ENCODE assay signal across 10 cellular contexts in genomic region chr14:51369814-51370213, GRCh38.
A peak's percentile ranks its signal among the peaks of the same experiment; 100 is the strongest.
DNase-seq lines count a peak whose midpoint lies in the region; ATAC-seq, FAIRE-seq and TF ChIP-seq lines count a peak whose summit lies in the region.
"Had no signal": no experiment of that assay in that cellular context is flagged by ENCODE, and none has a peak within 500 bp of the region (broad histone marks: within the 10 kb centered on the region; RNA-seq: fewer than 3 reads in every experiment).

No MANE protein-coding gene starts in this region.

- H3K9me3 Mint-ChIP-seq in activated CD4-positive, alpha-beta T cell treated with anti-CD3 and anti-CD28 coated beads for 36 hours (ENCODE audit: low read depth): no peaks in the 10 kb centered on the region

- no peaks in the 10 kb centered on the region for H3F3A ChIP-seq in OCI-LY1 (ENCODE audit: insufficient read depth, low read length)

- BruUV-seq in endothelial cell of umbilical vein (replicated peaks; lab: Mats Ljungman, UMichigan): no TSS peak

- H3K27ac ChIP-seq in OCI-LY1 (ENCODE audit: low read depth, low read length, poor library complexity, severe bottlenecking): no peak overlapping the region
- no peak overlapping the region for H3K27ac ChIP-seq in endothelial cell of umbilical vein (ENCODE audit: insufficient read depth, low read depth, low read length)

- no peaks in the 10 kb centered on the region for H3K4me1 Mint-ChIP-seq in activated CD4-positive, alpha-beta T cell treated with anti-CD3 and anti-CD28 coated beads for 36 hours

- no peaks in the 10 kb centered on the region for H3K36me3 ChIP-seq in OCI-LY1 (ENCODE audit: insufficient read depth, low read length)
- H3K36me3 ChIP-seq in endothelial cell of umbilical vein (ENCODE audit: control insufficient read depth in 2 of 2, extremely low read depth in 1 of 2, insufficient read depth in 2 of 2, low read length in 2 of 2): no peaks in the 10 kb centered on the region

- no peaks in the 10 kb centered on the region for H3K9me1 ChIP-seq in endothelial cell of umbilical vein (replicated peaks; ENCODE audit: control insufficient read depth, extremely low read depth, insufficient read depth, low read length)

- H3K9me2 ChIP-seq in OCI-LY1 (ENCODE audit: low read depth, low read length): no peaks in the 10 kb centered on the region

- POLR2A ChIA-PET in activated CD4-positive, alpha-beta T cell treated with anti-CD3 and anti-CD28 coated beads for 36 hours (lab: Charles Lee): no interaction called here
- POLR2A ChIA-PET in endothelial cell of umbilical vein (lab: Charles Lee): no interaction called here

- H3K4me1 ChIP-seq in OCI-LY1 (ENCODE audit: insufficient read depth, low read length, severe bottlenecking) (no peaks in the 10 kb centered on the region), endothelial cell of umbilical vein (ENCODE audit: control insufficient read depth, extremely low read depth, insufficient read depth, low read length) (peaks cover 2% of the 10 kb centered on the region)

- H3K4me2 ChIP-seq in OCI-LY1 (ENCODE audit: low read length) (no peak overlapping the region), endothelial cell of umbilical vein (ENCODE audit: insufficient read depth, low read length) (no peak overlapping the region)

- H3K9ac ChIP-seq in OCI-LY1 (ENCODE audit: low read length) (no peak overlapping the region), endothelial cell of umbilical vein (replicated peaks; ENCODE audit: extremely low read depth, insufficient read depth, low read length) (no peak overlapping the region)

- H3K27me3 ChIP-seq in OCI-LY1 (ENCODE audit: insufficient read depth, low read length): no peaks in the 10 kb centered on the region
- H3K27me3 ChIP-seq in endothelial cell of umbilical vein (ENCODE audit: control insufficient read depth in 2 of 2, insufficient read depth in 2 of 2, low read length in 2 of 2): no peaks in the 10 kb centered on the region

- H3K4me3 Mint-ChIP-seq in activated CD4-positive, alpha-beta T cell treated with anti-CD3 and anti-CD28 coated beads for 36 hours: no peak overlapping the region

- H2AFZ ChIP-seq in OCI-LY1 (ENCODE audit: low read length) (no peak overlapping the region), endothelial cell of umbilical vein (ENCODE audit: low read depth, low read length) (no peak overlapping the region)

- CTCF ChIA-PET in activated CD4-positive, alpha-beta T cell treated with anti-CD3 and anti-CD28 coated beads for 36 hours (lab: Charles Lee): interaction anchor here (0.8 to 1.6 kb wide), 2 partner anchors 396 to 410 kb away, joined by 3 to 4 read pairs; no protein-coding TSS in a partner anchor
- CTCF ChIA-PET in endothelial cell of umbilical vein (lab: Charles Lee): interaction anchor here (1.0 to 2.2 kb wide), 7 partner anchors 10 to 406 kb away, joined by 3 to 11 read pairs (median 5); partner anchors contain the start of gene FRMD6

- H3K36me3 Mint-ChIP-seq in activated CD4-positive, alpha-beta T cell treated with anti-CD3 and anti-CD28 coated beads for 36 hours (ENCODE audit: low read depth): no peaks in the 10 kb centered on the region

- no peak for ATAC-seq in activated CD4-positive, alpha-beta T cell treated with anti-CD3 and anti-CD28 coated beads for 36 hours
- ATAC-seq in HG03139 (IDR thresholded peaks at IDR 0.05; ENCODE audit: unreplicated experiment) (no peak), HG02759 (IDR thresholded peaks at IDR 0.05; ENCODE audit: unreplicated experiment) (no peak)

- no peak overlapping the region for H3K27ac Mint-ChIP-seq in activated CD4-positive, alpha-beta T cell treated with anti-CD3 and anti-CD28 coated beads for 36 hours

- H3K79me2 ChIP-seq in OCI-LY1 (ENCODE audit: insufficient read depth, low read length) (no peaks in the 10 kb centered on the region), endothelial cell of umbilical vein (ENCODE audit: control insufficient read depth, insufficient read depth, low read length) (no peaks in the 10 kb centered on the region)

- H3K27me3 Mint-ChIP-seq in activated CD4-positive, alpha-beta T cell treated with anti-CD3 and anti-CD28 coated beads for 36 hours: peaks cover 7% of the 10 kb centered on the region

- intact Hi-C loops in activated CD4-positive, alpha-beta T cell treated with anti-CD3 and anti-CD28 coated beads for 36 hours (cut with DNase I, micrococcal nuclease): loop anchor here (1.0 to 10.0 kb wide), 4 partner anchors 406 to 615 kb away; partner anchors contain the start of gene RTRAF (in 1 of the 2)
- intact Hi-C loops in endothelial cell of umbilical vein (cut with micrococcal nuclease): loop anchor here (1.0 kb wide), 1 partner anchor 282 kb away; no protein-coding TSS in a partner anchor

- H3K9me3 ChIP-seq in OCI-LY1 (ENCODE audit: low read length) (no peaks in the 10 kb centered on the region), endothelial cell of umbilical vein (replicated peaks; ENCODE audit: control insufficient read depth, insufficient read depth, low read length) (no peaks in the 10 kb centered on the region)

- H4K20me1 ChIP-seq in OCI-LY1 (ENCODE audit: insufficient read depth, low read length) (no peaks in the 10 kb centered on the region), endothelial cell of umbilical vein (replicated peaks; ENCODE audit: control insufficient read depth, extremely low read depth, insufficient read depth, low read length) (no peaks in the 10 kb centered on the region)

- H3K4me3 ChIP-seq in OCI-LY1 (ENCODE audit: low read depth, low read length, poor library complexity, severe bottlenecking) (no peak overlapping the region), endothelial cell of umbilical vein (replicated peaks in 1 of 3; ENCODE audit: insufficient read depth in 1 of 3, low read depth in 1 of 3, low read length in 3 of 3) (no peak overlapping the region)

- peak; percentile 52 for DNase-seq in activated CD4-positive, alpha-beta T cell treated with anti-CD3 and anti-CD28 coated beads for 36 hours
- DNase-seq in activated CD4-positive, alpha-beta T cell treated with anti-CD3 and anti-CD28 coated beads for 1 hour: no peak
- DNase-seq in endothelial cell of umbilical vein (ENCODE audit: low read depth, low spot score): peak; percentile 21
- peak in 2 of 3 donors; percentile 1 to 2 for DNase-seq in stimulated activated CD4-positive, alpha-beta T cell treated with anti-CD3 and anti-CD28 coated beads, TNF-alpha, amount 100 ng/mL, for 48 hours (ENCODE audit: low read depth in 3 of 3)
- DNase-seq in H4 (ENCODE audit: low spot score): no peak
- DNase-seq: effector CD8-positive, alpha-beta T cell; NCI-H1436 treated with DMSO at 0.1 percent for 48 hours had no signal

- peak; percentile 52 for FAIRE-seq in endothelial cell of umbilical vein (lab: Jason Lieb, UNC)

- no peak for TF ChIP-seq POLR2A in endothelial cell of umbilical vein (IDR thresholded peaks at IDR 0.05; ENCODE audit: low read depth, low read length)

- TF ChIP-seq CTCF in OCI-LY1 (IDR thresholded peaks at IDR 0.05; ENCODE audit: low read length) (peak; percentile 50; the same call in 1 of the 2 replicates), endothelial cell of umbilical vein (IDR thresholded peaks at IDR 0.05; ENCODE audit: extremely low read depth in 1 of 2, insufficient read depth in 1 of 2, low read depth in 1 of 2, low read length in 2 of 2) (peak; percentile 28 to 31)

- dilution Hi-C loops in endothelial cell of umbilical vein (cut with MboI; ENCODE audit: extremely low pct_ligation_motif_present, low sequenced_read_pairs): no loop called here

TF ChIP-seq in endothelial cell of umbilical vein, 7 proteins besides CTCF, POLR2A, EP300 and RAD21:
- no peak for TF ChIP-seq MYC (IDR thresholded peaks at IDR 0.05; ENCODE audit: low read depth, low read length)
- no peak for TF ChIP-seq POLR2AphosphoS5 (IDR thresholded peaks at IDR 0.05; ENCODE audit: insufficient read depth, low read depth, low read length)
- TF ChIP-seq GATA2 (IDR thresholded peaks at IDR 0.05; ENCODE audit: insufficient read depth, insufficient read length, low read depth, low read length): no peak
- TF ChIP-seq JUN (IDR thresholded peaks at IDR 0.05; ENCODE audit: borderline replicate concordance, insufficient read depth, insufficient read length, low read depth): no peak
- no peak for TF ChIP-seq FOS (IDR thresholded peaks at IDR 0.05; ENCODE audit: borderline replicate concordance, insufficient read depth, low read length)
- no peak for TF ChIP-seq EZH2 (IDR thresholded peaks at IDR 0.05; ENCODE audit: borderline replicate concordance, low read depth, low read length, severe bottlenecking)
- no peak for TF ChIP-seq MAX (IDR thresholded peaks at IDR 0.05; ENCODE audit: insufficient read depth, insufficient read length)

Comparison
In these comparisons a context has a peak if more than half of its experiments do, and no peak if none do; other contexts are left out.
1. DNase-seq: peak in activated CD4-positive, alpha-beta T cell treated with anti-CD3 and anti-CD28 coated beads for 36 hours (single experiment), endothelial cell of umbilical vein (single experiment) and stimulated activated CD4-positive, alpha-beta T cell treated with anti-CD3 and anti-CD28 coated beads, TNF-alpha, amount 100 ng/mL, for 48 hours (2 of 3); none in activated CD4-positive, alpha-beta T cell treated with anti-CD3 and anti-CD28 coated beads for 1 hour (single experiment) and H4 (single experiment).